ENCODE assay signal across 11 cellular contexts in the genomic region with DNA sequence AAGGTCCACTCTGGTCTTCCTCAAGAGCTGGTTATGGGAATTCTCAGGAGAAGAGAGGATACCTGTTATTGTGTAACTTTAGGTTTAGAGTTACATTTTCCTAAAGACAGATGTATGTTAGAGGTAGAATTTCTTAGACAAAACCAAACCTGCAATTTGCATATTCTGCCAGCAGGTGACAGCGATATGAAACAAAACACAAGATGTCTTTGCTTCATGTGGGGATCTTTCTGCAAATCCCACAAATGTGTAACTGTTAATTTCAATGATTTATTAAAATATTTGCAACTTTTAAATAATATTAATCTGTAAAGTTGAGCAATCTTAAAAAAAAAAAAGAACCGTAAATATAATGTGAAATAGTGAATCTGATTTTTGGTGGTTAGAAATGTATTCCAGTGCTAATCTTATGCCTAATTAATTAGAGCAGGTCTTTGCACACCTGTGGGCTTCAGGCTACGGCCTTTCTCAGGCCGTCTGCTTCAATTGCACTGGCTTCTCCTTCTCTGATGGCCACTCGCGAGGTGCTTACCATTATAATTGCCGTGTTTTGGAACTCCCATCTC. TPM values are rescaled to one million over a fixed set of nuclear protein-coding genes. Genes with fewer than 3 reads are reported as not detected.
DNase-seq lines count a peak whose midpoint lies in the region; ATAC-seq and TF ChIP-seq lines count a peak whose summit lies in the region.
"Had no signal": no experiment of that assay in that cellular context is flagged by ENCODE, and none has a peak within 500 bp of the region (broad histone marks: within the 10 kb centered on the region; RNA-seq: fewer than 3 reads in every experiment).

No MANE protein-coding gene starts in this region.

- H3K4me1 ChIP-seq in mesendoderm (ENCODE audit: control insufficient read depth, low read depth, low read length): no peaks in the 10 kb centered on the region

- H3K79me2 ChIP-seq in mesendoderm (ENCODE audit: control insufficient read depth, insufficient read depth, low read length): no peaks in the 10 kb centered on the region

- no peak for ATAC-seq in HG03159 (IDR thresholded peaks at IDR 0.05; ENCODE audit: unreplicated experiment)
- no peak for ATAC-seq in HG02973 (IDR thresholded peaks at IDR 0.05; ENCODE audit: unreplicated experiment)

- no peak overlapping the region for H3K23ac ChIP-seq in mesendoderm (ENCODE audit: low read length)

- H3K4me2 ChIP-seq in mesendoderm (ENCODE audit: low read length): no peak overlapping the region

- H3K27ac ChIP-seq in mesendoderm (ENCODE audit: low read depth, low read length): no peak overlapping the region

- peak; percentile 41 for TF ChIP-seq RAD21 in Ishikawa (IDR thresholded peaks at IDR 0.05; ENCODE audit: low read depth)

- H2BK15ac ChIP-seq in mesendoderm (replicated peaks; ENCODE audit: low read depth): no peak overlapping the region

- no peaks in the 10 kb centered on the region for H3K79me1 ChIP-seq in mesendoderm (ENCODE audit: low read length)

- H3K4me3 ChIP-seq in GM06990 (replicated peaks; ENCODE audit: low read depth, low read length) (no peak overlapping the region), mesendoderm (ENCODE audit: low read length) (no peak overlapping the region)

- H3K18ac ChIP-seq in mesendoderm (ENCODE audit: low read length): no peak overlapping the region

- H3K4ac ChIP-seq in mesendoderm (ENCODE audit: low read depth, low read length): no peak overlapping the region

- peak; percentile 51 for TF ChIP-seq CTCF in GM06990 (IDR thresholded peaks at IDR 0.05; ENCODE audit: insufficient read depth, low read length, poor library complexity, severe bottlenecking)

- no peak overlapping the region for H4K8ac ChIP-seq in mesendoderm (ENCODE audit: low read depth, low read length)

- H3K9ac ChIP-seq in mesendoderm (ENCODE audit: low read length): no peak overlapping the region

- no CpG with 5 or more reads among the region's 7 CpGs for WGBS in mesendoderm (ENCODE audit: extremely low coverage, insufficient coverage, low lambda C conversion rate)

- DNase-seq in GM06990 (ENCODE audit: extremely low read depth, insufficient read length) (no peak), astrocyte of the hippocampus (ENCODE audit: low read depth, low spot score) (peak; percentile 22), mesendoderm (peak; percentile 29), NCI-H1048 (lab: John Stamatoyannopoulos, UW) (no peak), A172 (ENCODE audit: low spot score) (no peak)
- DNase-seq: activated CD4-positive, CD25-positive, alpha-beta regulatory T cell treated with anti-CD3 and anti-CD28 coated beads, Interleukin-2, amount 50 U/mL, for 72 hours; NCI-H2171; stimulated activated CD4-positive, alpha-beta T cell treated with anti-CD3 and anti-CD28 coated beads, Interleukin-4, amount 100 ng/mL, for 1 hour had no signal

- H3K56ac ChIP-seq in mesendoderm (ENCODE audit: low read length): no peak overlapping the region

- H2BK5ac ChIP-seq in mesendoderm (ENCODE audit: low read length): no peak overlapping the region

- no peak for TF ChIP-seq EP300 in Ishikawa (IDR thresholded peaks at IDR 0.05; ENCODE audit: borderline replicate concordance)

- no peaks in the 10 kb centered on the region for H3K36me3 ChIP-seq in GM06990 (ENCODE audit: control insufficient read depth, insufficient read depth, low read length)
- no peaks in the 10 kb centered on the region for H3K36me3 ChIP-seq in mesendoderm (ENCODE audit: control insufficient read depth, insufficient read depth, low read length)

- no peak overlapping the region for H2BK120ac ChIP-seq in mesendoderm (ENCODE audit: low read depth, low read length)

- H3K27me3 ChIP-seq in GM06990 (replicated peaks; ENCODE audit: control insufficient read depth, insufficient read depth, low read length) (no peaks in the 10 kb centered on the region), mesendoderm (ENCODE audit: insufficient read depth, low read length, poor library complexity) (no peaks in the 10 kb centered on the region)

- no peak overlapping the region for H2AK5ac ChIP-seq in mesendoderm (ENCODE audit: low read length)

- no peak overlapping the region for H4K5ac ChIP-seq in mesendoderm (ENCODE audit: low read length)

TF ChIP-seq in Ishikawa, 13 proteins besides CTCF, POLR2A, EP300 and RAD21:
- TF ChIP-seq TAF1 (IDR thresholded peaks at IDR 0.05; ENCODE audit: low read depth): no peak
- TF ChIP-seq TCF12 (IDR thresholded peaks at IDR 0.05; ENCODE audit: low read depth): no peak

RNA-seq across cellular contexts. Expression of gene FAM78B, which starts 33.4 kb away (rescaled TPM):
- polyA plus RNA-seq in mesendoderm (2013, experiment 1 of 2): 1.1 TPM
- polyA plus RNA-seq in mesendoderm (2013, experiment 2 of 2): 1.1 TPM
- total RNA-seq in A172 (2014; rRNA removed; shearing (Covaris generic)): 0.77 and 1.6 TPM in 2 replicates

Comparison
In these comparisons a context has a peak if more than half of its experiments do, and no peak if none do; other contexts are left out.
1. DNase-seq: peak in astrocyte of the hippocampus (single experiment) and mesendoderm (single experiment); none in GM06990 (single experiment), NCI-H1048 (single experiment) and A172 (single experiment).